In the genomic region with DNA sequence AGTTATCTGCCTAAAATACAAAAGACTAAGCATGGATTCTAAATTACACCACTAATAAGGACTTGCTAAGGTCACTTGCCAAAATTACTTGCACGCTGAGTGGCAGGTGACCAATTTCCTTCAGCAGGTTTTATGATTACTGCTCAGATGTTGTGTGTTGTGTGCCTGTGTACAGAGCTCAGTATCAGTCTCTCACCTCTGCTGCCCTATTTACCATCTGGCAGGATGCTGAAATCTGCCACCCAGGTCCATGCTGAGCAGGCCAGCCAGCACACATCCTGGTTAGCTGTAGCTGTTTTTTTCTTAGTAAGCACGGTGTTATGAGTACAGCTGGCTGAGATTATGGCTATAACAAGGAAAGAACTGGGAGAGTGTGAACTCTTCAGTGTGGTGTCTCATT, we compare ENCODE assay signal across 21 cellular contexts. TPM values are rescaled to one million over a fixed set of nuclear protein-coding genes. Genes with fewer than 3 reads are reported as not detected.
A peak's percentile ranks its signal among the peaks of the same experiment; 100 is the strongest.
DNase-seq lines count a peak whose midpoint lies in the region; ATAC-seq lines count a peak whose summit lies in the region.
"Had no signal": no experiment of that assay in that cellular context is flagged by ENCODE, and none has a peak within 500 bp of the region (broad histone marks: within the 10 kb centered on the region; RNA-seq: fewer than 3 reads in every experiment).

No MANE protein-coding gene starts in this region.

- H3K27me3 ChIP-seq in naive thymus-derived CD4-positive, alpha-beta T cell (ENCODE audit: control insufficient read depth in 2 of 2, insufficient read depth in 2 of 2, low read length in 2 of 2) = no peaks in the 10 kb centered on the region
- H3K27me3 ChIP-seq: stomach had no signal

- CTCF ChIA-PET in activated naive CD4-positive, alpha-beta T cell treated with anti-CD3 and anti-CD28 coated beads for 36 hours (lab: Charles Lee) = no interaction called here
- CTCF ChIA-PET in naive thymus-derived CD4-positive, alpha-beta T cell (lab: Charles Lee) = no interaction called here

- DNase-seq in activated naive CD4-positive, alpha-beta T cell treated with anti-CD3 and anti-CD28 coated beads for 36 hours = peak; percentile 6
- DNase-seq in activated naive CD4-positive, alpha-beta T cell (lab: John Stamatoyannopoulos, UW) = no peak
- DNase-seq in NCI-H1694 (lab: John Stamatoyannopoulos, UW) = peak; percentile 51
- no peak for DNase-seq in naive thymus-derived CD4-positive, alpha-beta T cell
- DNase-seq in activated CD4-positive, alpha-beta T cell treated with anti-CD3 and anti-CD28 coated beads for 48 hours = no peak
- DNase-seq in left ventricle myocardium superior = no peak
- DNase-seq in H4 (ENCODE audit: low spot score) = no peak
- DNase-seq: activated CD4-positive, alpha-beta T cell treated with anti-CD3 and anti-CD28 coated beads, Interleukin-2, amount 10 ng/mL, durations not matched to agents 24 days and 14 days; effector memory CD4-positive, alpha-beta T cell; GOT3; IMR-90; midbrain; NCI-H1436; stomach; SW 1271; trophoblast cell had no signal

- H3K27ac Mint-ChIP-seq in activated naive CD4-positive, alpha-beta T cell treated with anti-CD3 and anti-CD28 coated beads for 36 hours = no peak overlapping the region
- H3K27ac Mint-ChIP-seq in activated T-helper 17 cell treated with anti-CD3 and anti-CD28 coated beads, Interleukin-2, amount 50 U/mL, for 72 hours = no peak overlapping the region
- no peak overlapping the region for H3K27ac Mint-ChIP-seq in naive thymus-derived CD4-positive, alpha-beta T cell
- H3K27ac Mint-ChIP-seq: activated CD4-positive, alpha-beta T cell treated with anti-CD3 and anti-CD28 coated beads, Interleukin-2, amount 10 ng/mL, durations not matched to agents 24 days and 14 days; activated naive CD8-positive, alpha-beta T cell had no signal

- no peak overlapping the region for H3K4me3 Mint-ChIP-seq in activated naive CD4-positive, alpha-beta T cell treated with anti-CD3 and anti-CD28 coated beads for 36 hours
- H3K4me3 Mint-ChIP-seq in activated T-helper 17 cell treated with anti-CD3 and anti-CD28 coated beads, Interleukin-2, amount 50 U/mL, for 72 hours = no peak overlapping the region
- no peak overlapping the region for H3K4me3 Mint-ChIP-seq in naive thymus-derived CD4-positive, alpha-beta T cell
- H3K4me3 Mint-ChIP-seq: activated CD4-positive, alpha-beta T cell treated with anti-CD3 and anti-CD28 coated beads, Interleukin-2, amount 10 ng/mL, durations not matched to agents 24 days and 14 days; activated naive CD8-positive, alpha-beta T cell; CD4-positive, CD25-positive, alpha-beta regulatory T cell had no signal

- peaks cover 8% of the 10 kb centered on the region for H3K27me3 Mint-ChIP-seq in activated naive CD4-positive, alpha-beta T cell treated with anti-CD3 and anti-CD28 coated beads for 36 hours (ENCODE audit: low read depth)
- H3K27me3 Mint-ChIP-seq in activated T-helper 17 cell treated with anti-CD3 and anti-CD28 coated beads, Interleukin-2, amount 50 U/mL, for 72 hours = no peaks in the 10 kb centered on the region
- H3K27me3 Mint-ChIP-seq in naive thymus-derived CD4-positive, alpha-beta T cell = peaks cover 8 to 36% (median 13%) of the 10 kb centered on the region in 5 donors
- H3K27me3 Mint-ChIP-seq: activated naive CD8-positive, alpha-beta T cell had no signal

- H3K9me3 ChIP-seq in naive thymus-derived CD4-positive, alpha-beta T cell (ENCODE audit: control insufficient read depth in 2 of 3, low read length in 3 of 3) = no peaks in the 10 kb centered on the region
- H3K9me3 ChIP-seq: prostate gland, stomach had no signal

- no peaks in the 10 kb centered on the region for H3K9me3 Mint-ChIP-seq in activated naive CD4-positive, alpha-beta T cell treated with anti-CD3 and anti-CD28 coated beads for 36 hours
- H3K9me3 Mint-ChIP-seq in activated T-helper 17 cell treated with anti-CD3 and anti-CD28 coated beads, Interleukin-2, amount 50 U/mL, for 72 hours = no peaks in the 10 kb centered on the region
- H3K9me3 Mint-ChIP-seq in naive thymus-derived CD4-positive, alpha-beta T cell = no peaks in the 10 kb centered on the region
- H3K9me3 Mint-ChIP-seq: activated CD4-positive, alpha-beta T cell treated with anti-CD3 and anti-CD28 coated beads, Interleukin-2, amount 10 ng/mL, durations not matched to agents 24 days and 14 days; CD4-positive, CD25-positive, alpha-beta regulatory T cell had no signal

- no peak overlapping the region for H3K27ac ChIP-seq in naive thymus-derived CD4-positive, alpha-beta T cell (ENCODE audit: low read depth, low read length)
- H3K27ac ChIP-seq: prostate gland, stomach had no signal

- peaks cover 0 to 10% of the 10 kb centered on the region in 2 donors for H3K4me1 ChIP-seq in naive thymus-derived CD4-positive, alpha-beta T cell (ENCODE audit: control insufficient read depth in 2 of 2, insufficient read depth in 2 of 2, low read length in 2 of 2)
- H3K4me1 ChIP-seq: prostate gland, stomach had no signal

- no peaks in the 10 kb centered on the region for H3K36me3 ChIP-seq in naive thymus-derived CD4-positive, alpha-beta T cell (ENCODE audit: control insufficient read depth in 2 of 3, insufficient read depth in 3 of 3, low read length in 3 of 3)
- H3K36me3 ChIP-seq: prostate gland, stomach had no signal

- POLR2A ChIA-PET in naive thymus-derived CD4-positive, alpha-beta T cell (lab: Charles Lee) = no interaction called here

- ATAC-seq in activated T-helper 17 cell treated with anti-CD3 and anti-CD28 coated beads, Interleukin-2, amount 50 U/mL, for 72 hours (replicated peaks) = peak; percentile 34
- ATAC-seq in naive thymus-derived CD4-positive, alpha-beta T cell = peak; percentile 36
- ATAC-seq in left ventricle myocardium superior = no peak

- no peak overlapping the region for H3K4me3 ChIP-seq in naive thymus-derived CD4-positive, alpha-beta T cell (ENCODE audit: low read length)
- H3K4me3 ChIP-seq: prostate gland, skin epidermis, stomach had no signal

- intact Hi-C loops in activated naive CD4-positive, alpha-beta T cell treated with anti-CD3 and anti-CD28 coated beads for 36 hours (cut with micrococcal nuclease) = no loop called here
- intact Hi-C loops in naive thymus-derived CD4-positive, alpha-beta T cell (cut with micrococcal nuclease) = no loop called here
- intact Hi-C loops in left ventricle myocardium superior (cut with micrococcal nuclease) = no loop called here

- no peaks in the 10 kb centered on the region for H3K36me3 Mint-ChIP-seq in activated naive CD4-positive, alpha-beta T cell treated with anti-CD3 and anti-CD28 coated beads for 36 hours (ENCODE audit: low read depth)
- peaks cover 13% of the 10 kb centered on the region for H3K36me3 Mint-ChIP-seq in activated T-helper 17 cell treated with anti-CD3 and anti-CD28 coated beads, Interleukin-2, amount 50 U/mL, for 72 hours (ENCODE audit: low read depth)
- peaks cover 0 to 9% (median 0%) of the 10 kb centered on the region in 5 donors for H3K36me3 Mint-ChIP-seq in naive thymus-derived CD4-positive, alpha-beta T cell
- H3K36me3 Mint-ChIP-seq: CD4-positive, CD25-positive, alpha-beta regulatory T cell had no signal

- H3K4me1 Mint-ChIP-seq in activated naive CD4-positive, alpha-beta T cell treated with anti-CD3 and anti-CD28 coated beads for 36 hours (ENCODE audit: low read depth) = no peaks in the 10 kb centered on the region
- no peaks in the 10 kb centered on the region for H3K4me1 Mint-ChIP-seq in activated T-helper 17 cell treated with anti-CD3 and anti-CD28 coated beads, Interleukin-2, amount 50 U/mL, for 72 hours
- peaks cover 0 to 4% (median 0%) of the 10 kb centered on the region in 7 donors for H3K4me1 Mint-ChIP-seq in naive thymus-derived CD4-positive, alpha-beta T cell
- H3K4me1 Mint-ChIP-seq: activated CD4-positive, alpha-beta T cell treated with anti-CD3 and anti-CD28 coated beads, Interleukin-2, amount 10 ng/mL, durations not matched to agents 24 days and 14 days; CD4-positive, CD25-positive, alpha-beta regulatory T cell had no signal

RNA-seq across cellular contexts. Expression of a gene that starts 34.0 kb away (rescaled TPM):
- total RNA-seq in activated naive CD4-positive, alpha-beta T cell treated with anti-CD3 and anti-CD28 coated beads for 36 hours = under 1 TPM; 0.33 to 0.54 TPM
- 1 to 10 TPM; 3.2 to 3.4 TPM for total RNA-seq in activated T-helper 17 cell treated with anti-CD3 and anti-CD28 coated beads, Interleukin-2, amount 50 U/mL, for 72 hours
- under 1 TPM; 0.11 to 0.75 (median 0.37) TPM for total RNA-seq in naive thymus-derived CD4-positive, alpha-beta T cell
- 1 to 10 TPM in 1 of 2 donors, under 1 TPM in 1; 0.39 to 1.6 TPM for polyA plus RNA-seq in naive thymus-derived CD4-positive, alpha-beta T cell
- total RNA-seq in left ventricle myocardium superior = 0.12 TPM
- 2.9 and 4.5 TPM in 2 replicates for total RNA-seq in H4 (2014; rRNA removed; shearing (Covaris generic))
- total RNA-seq: CD4-positive, CD25-positive, alpha-beta regulatory T cell had no signal

Comparison
In these comparisons a context has a peak if more than half of its experiments do, and no peak if none do; other contexts are left out.
1. DNase-seq: peak in activated naive CD4-positive, alpha-beta T cell treated with anti-CD3 and anti-CD28 coated beads for 36 hours (single experiment) and NCI-H1694 (single experiment); none in activated naive CD4-positive, alpha-beta T cell (0 of 4), naive thymus-derived CD4-positive, alpha-beta T cell (0 of 9), activated CD4-positive, alpha-beta T cell treated with anti-CD3 and anti-CD28 coated beads for 48 hours (single experiment), left ventricle myocardium superior (single experiment) and H4 (single experiment).